Comparison of ENCODE assay signal across 9 cellular contexts in genomic region chr14:72891666-72892102, GRCh38. TPM values are rescaled to one million over a fixed set of nuclear protein-coding genes. Genes with fewer than 3 reads are reported as not detected.
DNase-seq lines count a peak whose midpoint lies in the region; ATAC-seq lines count a peak whose summit lies in the region.
"Had no signal": no experiment of that assay in that cellular context is flagged by ENCODE, and none has a peak within 500 bp of the region (broad histone marks: within the 10 kb centered on the region; RNA-seq: fewer than 3 reads in every experiment).

No MANE protein-coding gene starts in this region.

- no peaks in the 10 kb centered on the region for H3K36me3 ChIP-seq in stomach smooth muscle (ENCODE audit: control insufficient read depth in 2 of 2, insufficient read depth in 2 of 2, low read length in 2 of 2)

- H3K9ac ChIP-seq in stomach smooth muscle (ENCODE audit: low read length in 2 of 2), result no peak overlapping the region

- H3K27ac Mint-ChIP-seq in T-helper 2 cell treated with Interferon-gamma antibody and Interleukin-4, amounts not matched to agents 5 μg/mL and 100 μg/mL, for 36 hours, result no peak overlapping the region
- no peak overlapping the region for H3K27ac Mint-ChIP-seq in activated naive CD8-positive, alpha-beta T cell treated with anti-CD3 and anti-CD28 coated beads for 36 hours

- no peak overlapping the region for H3K27ac ChIP-seq in stomach smooth muscle (ENCODE audit: low read length)

- DNase-seq in T-helper 2 cell treated with Interferon-gamma antibody and Interleukin-4, amounts not matched to agents 5 μg/mL and 100 μg/mL, for 36 hours (ENCODE audit: low spot score), result no peak
- DNase-seq in T-helper 2 cell, result no peak
- no peak for DNase-seq in activated naive CD8-positive, alpha-beta T cell treated with anti-CD3 and anti-CD28 coated beads for 36 hours
- DNase-seq in left kidney (ENCODE audit: low read depth, low spot score), result peak; percentile 62
- no peak for DNase-seq in NCI-H2196 (lab: John Stamatoyannopoulos, UW; ENCODE audit: unreplicated experiment)
- no peak for DNase-seq in activated gamma-delta T cell (lab: John Stamatoyannopoulos, UW)
- DNase-seq: NCI-H774 had no signal

- H3K9me3 Mint-ChIP-seq in T-helper 2 cell treated with Interferon-gamma antibody and Interleukin-4, amounts not matched to agents 5 μg/mL and 100 μg/mL, for 36 hours, result no peaks in the 10 kb centered on the region
- no peaks in the 10 kb centered on the region for H3K9me3 Mint-ChIP-seq in activated naive CD8-positive, alpha-beta T cell treated with anti-CD3 and anti-CD28 coated beads for 36 hours

- H3K4me1 ChIP-seq in stomach smooth muscle (ENCODE audit: control insufficient read depth, insufficient read depth, low read length), result peaks cover 21% of the 10 kb centered on the region

- peaks cover 80% of the 10 kb centered on the region for H3K27me3 Mint-ChIP-seq in T-helper 2 cell treated with Interferon-gamma antibody and Interleukin-4, amounts not matched to agents 5 μg/mL and 100 μg/mL, for 36 hours (ENCODE audit: low read depth)
- H3K27me3 Mint-ChIP-seq in activated naive CD8-positive, alpha-beta T cell treated with anti-CD3 and anti-CD28 coated beads for 36 hours, result peaks cover 42% of the 10 kb centered on the region

- H3K4me3 Mint-ChIP-seq in T-helper 2 cell treated with Interferon-gamma antibody and Interleukin-4, amounts not matched to agents 5 μg/mL and 100 μg/mL, for 36 hours, result peak overlapping the region; percentile 93
- peak overlapping the region; percentile 91 for H3K4me3 Mint-ChIP-seq in activated naive CD8-positive, alpha-beta T cell treated with anti-CD3 and anti-CD28 coated beads for 36 hours

- H3K9me3 ChIP-seq in stomach smooth muscle (ENCODE audit: control insufficient read depth in 2 of 2, low read length in 2 of 2), result no peaks in the 10 kb centered on the region

- peaks cover 17 to 19% of the 10 kb centered on the region in 2 donors for H3K27me3 ChIP-seq in stomach smooth muscle (ENCODE audit: control insufficient read depth in 1 of 2, insufficient read depth in 2 of 2, low read length in 2 of 2)

- H3K4me3 ChIP-seq in stomach smooth muscle (ENCODE audit: low read length in 2 of 2), result peak overlapping the region; percentile 91 to 97

- H3K4me1 Mint-ChIP-seq in T-helper 2 cell treated with Interferon-gamma antibody and Interleukin-4, amounts not matched to agents 5 μg/mL and 100 μg/mL, for 36 hours (ENCODE audit: low read depth), result peaks cover 24% of the 10 kb centered on the region
- H3K4me1 Mint-ChIP-seq in activated naive CD8-positive, alpha-beta T cell treated with anti-CD3 and anti-CD28 coated beads for 36 hours, result peaks cover 16% of the 10 kb centered on the region

- no peak for ATAC-seq in HG03039 (IDR thresholded peaks at IDR 0.05; ENCODE audit: unreplicated experiment)

- H3K36me3 Mint-ChIP-seq in T-helper 2 cell treated with Interferon-gamma antibody and Interleukin-4, amounts not matched to agents 5 μg/mL and 100 μg/mL, for 36 hours (ENCODE audit: low read depth), result peaks cover 3% of the 10 kb centered on the region
- no peaks in the 10 kb centered on the region for H3K36me3 Mint-ChIP-seq in activated naive CD8-positive, alpha-beta T cell treated with anti-CD3 and anti-CD28 coated beads for 36 hours

RNA-seq across cellular contexts. Expression of gene DPF3, which starts 2.2 kb away (rescaled TPM):
- 1 to 10 TPM; 1.1 to 1.3 TPM for total RNA-seq in activated naive CD8-positive, alpha-beta T cell treated with anti-CD3 and anti-CD28 coated beads for 36 hours

RNA-seq across cellular contexts. Expression of gene DCAF4, which starts 34.6 kb away (rescaled TPM):
- total RNA-seq in activated naive CD8-positive, alpha-beta T cell treated with anti-CD3 and anti-CD28 coated beads for 36 hours, result 10 to 100 TPM; 25.5 to 31.8 TPM
